In genomic region chr17:33802349-33803272, GRCh38 we compare ENCODE assay signal across 15 cellular contexts.
"Had no signal": no experiment of that assay in that cellular context is flagged by ENCODE, and none has a peak within 500 bp of the region (broad histone marks: within the 10 kb centered on the region; RNA-seq: fewer than 3 reads in every experiment).

No MANE protein-coding gene starts in this region.

- H3K79me2 ChIP-seq: parathyroid adenoma had no signal

- H3K9ac ChIP-seq: parathyroid adenoma had no signal

- H3K36me3 ChIP-seq: heart left ventricle, tibial nerve, WERI-Rb-1 had no signal

- H2AFZ ChIP-seq: parathyroid adenoma had no signal

- H3K9me3 ChIP-seq: heart left ventricle, tibial nerve had no signal

- H3K4me1 ChIP-seq: foreskin keratinocyte, parathyroid adenoma, tibial nerve had no signal

- H3K27ac ChIP-seq: foreskin keratinocyte, parathyroid adenoma, WERI-Rb-1 had no signal

- ATAC-seq: activated CD8-positive, alpha-beta T cell treated with anti-CD3 and anti-CD28 coated beads, Interleukin-2, amount 10 ng/mL, durations not matched to agents 7 days and 5 days; foreskin keratinocyte; left colon; stimulated activated effector memory CD8-positive, alpha-beta T cell treated with anti-CD3 and anti-CD28 coated beads, Interleukin-12 subunit alpha, Interleukin-12 subunit beta, amount 100 ng/mL, for 72 hours; T-cell had no signal

- DNase-seq: activated CD4-positive, alpha-beta T cell treated with anti-CD3 and anti-CD28 coated beads for 48 hours; activated CD8-positive, alpha-beta memory T cell treated with anti-CD3 and anti-CD28 coated beads, Interleukin-2, amount 50 U/mL, for 48 hours; activated CD8-positive, alpha-beta T cell treated with anti-CD3 and anti-CD28 coated beads, Interleukin-2, amount 10 ng/mL, durations not matched to agents 7 days and 5 days; aorta; foreskin keratinocyte; heart left ventricle; left colon; T-cell; T1000; WERI-Rb-1 had no signal

- H3K27me3 ChIP-seq: foreskin keratinocyte, tibial nerve had no signal

- FAIRE-seq: bronchial epithelial cell, endothelial cell of umbilical vein had no signal

- H3K4me3 ChIP-seq: heart left ventricle, tibial nerve had no signal
